Comparison of ENCODE assay signal across 1 cellular context in the genomic region with DNA sequence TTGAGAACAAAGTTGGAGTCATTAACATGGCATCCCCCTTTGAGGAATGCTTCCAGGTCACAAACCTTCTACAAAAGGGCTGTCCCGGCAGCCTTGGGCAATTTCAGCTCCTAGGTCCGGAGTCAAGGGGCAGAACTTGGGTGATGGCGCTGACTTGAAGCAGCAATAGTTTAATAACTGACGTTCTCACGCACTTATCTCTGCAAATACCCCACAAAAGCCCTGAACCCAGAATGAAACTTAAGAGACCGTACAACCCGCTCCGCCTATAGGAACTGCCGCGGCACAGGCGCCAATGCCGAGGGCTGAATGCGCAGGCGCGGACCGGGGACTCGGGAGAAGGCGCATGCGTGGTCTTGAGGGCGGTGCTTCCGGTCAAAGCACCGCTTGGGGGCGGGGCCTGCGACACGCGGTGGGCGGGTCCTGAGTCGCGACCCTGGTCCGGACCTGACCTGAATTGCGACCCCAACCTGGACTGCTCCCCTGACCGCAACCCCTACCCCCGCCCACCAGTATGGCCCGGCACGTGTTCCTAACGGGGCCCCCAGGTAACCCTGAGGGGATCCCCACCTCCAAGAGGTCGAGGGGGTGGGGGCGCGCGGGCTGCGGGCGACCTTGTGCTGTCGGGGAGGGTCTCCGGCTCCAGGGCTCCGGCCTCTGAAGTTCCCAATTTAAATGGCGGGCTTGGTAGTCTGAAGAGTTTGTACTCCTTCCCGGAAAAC.
TF ChIP-seq lines count a peak whose summit lies in the region.

A gene with protein sequence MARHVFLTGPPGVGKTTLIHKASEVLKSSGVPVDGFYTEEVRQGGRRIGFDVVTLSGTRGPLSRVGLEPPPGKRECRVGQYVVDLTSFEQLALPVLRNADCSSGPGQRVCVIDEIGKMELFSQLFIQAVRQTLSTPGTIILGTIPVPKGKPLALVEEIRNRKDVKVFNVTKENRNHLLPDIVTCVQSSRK (plus strand): TSS at position 415 of the 722 bp plus-strand sequence. CDS start 100 bp downstream, at position 515.

TF ChIP-seq in GM23338, 12 proteins besides CTCF, POLR2A, EP300 and RAD21 (continued from another document):
- 0 out of 2 replicates have a peak, but pooled peaks have one; percentile 19 for TF ChIP-seq CREB1 (CRISPR knock-in tag; IDR thresholded peaks at IDR 0.05; ENCODE audit: low read depth)
